Comparison of ENCODE assay signal across 26 cellular contexts in genomic region chr4:182835006-182835740, GRCh38.
DNase-seq lines count a peak whose midpoint lies in the region; ATAC-seq and TF ChIP-seq lines count a peak whose summit lies in the region.
"Had no signal": no experiment of that assay in that cellular context is flagged by ENCODE, and none has a peak within 500 bp of the region (broad histone marks: within the 10 kb centered on the region; RNA-seq: fewer than 3 reads in every experiment).

No MANE protein-coding gene starts in this region.

- H3K9me3 Mint-ChIP-seq in endodermal cell = peaks cover 6% of the 10 kb centered on the region
- H3K9me3 Mint-ChIP-seq: activated naive CD8-positive, alpha-beta T cell treated with anti-CD3 and anti-CD28 coated beads, Interleukin-2, amount 50 U/mL, for 24 hours; dendritic cell treated with granulocyte-macrophage colony-stimulating factor and Interleukin-4, amounts not matched to agents 40 ng/mL and 50 ng/mL, for 4 days; T-helper 2 cell treated with Interferon-gamma antibody and Interleukin-4, amounts not matched to agents 5 μg/mL and 100 μg/mL, for 36 hours had no signal

- H3K36me3 Mint-ChIP-seq in endodermal cell (ENCODE audit: low read depth) = no peaks in the 10 kb centered on the region
- H3K36me3 Mint-ChIP-seq: CD4-positive, alpha-beta memory T cell had no signal

- no peaks in the 10 kb centered on the region for H3K9me3 ChIP-seq in endodermal cell (ENCODE audit: control insufficient read depth, low read length)
- H3K9me3 ChIP-seq: esophagus squamous epithelium, MG63, suprapubic skin had no signal

- intact Hi-C loops in posterior vena cava (cut with DNase I) = no loop called here

- no peak overlapping the region for H3K4me3 ChIP-seq in endodermal cell (ENCODE audit: low read length)
- H3K4me3 ChIP-seq: esophagus squamous epithelium, MG63, suprapubic skin had no signal

- peak; percentile 67 for TF ChIP-seq CTCF in endodermal cell (conservative IDR thresholded peaks at IDR 0.05)

- H3K4me1 Mint-ChIP-seq in endodermal cell = peaks cover under 1% of the 10 kb centered on the region
- H3K4me1 Mint-ChIP-seq: activated naive CD8-positive, alpha-beta T cell treated with anti-CD3 and anti-CD28 coated beads, Interleukin-2, amount 50 U/mL, for 24 hours; CD4-positive, alpha-beta memory T cell had no signal

- 78 to 83% methylated on average over 23 to 26 of the region's 26 CpGs for WGBS in endodermal cell (ENCODE audit: insufficient coverage in 1 of 2, insufficient read length in 1 of 2), 2 experiments

- no peak overlapping the region for H3K27ac Mint-ChIP-seq in endodermal cell
- H3K27ac Mint-ChIP-seq: activated naive CD8-positive, alpha-beta T cell treated with anti-CD3 and anti-CD28 coated beads, Interleukin-2, amount 50 U/mL, for 24 hours; dendritic cell treated with granulocyte-macrophage colony-stimulating factor and Interleukin-4, amounts not matched to agents 40 ng/mL and 50 ng/mL, for 4 days; naive thymus-derived CD8-positive, alpha-beta T cell; T-helper 2 cell treated with Interferon-gamma antibody and Interleukin-4, amounts not matched to agents 5 μg/mL and 100 μg/mL, for 36 hours had no signal

- H3K4me1 ChIP-seq in endodermal cell (ENCODE audit: control insufficient read depth, insufficient read depth, low read length) = no peaks in the 10 kb centered on the region
- H3K4me1 ChIP-seq: esophagus squamous epithelium, foreskin keratinocyte, suprapubic skin had no signal

- H3K27me3 ChIP-seq in endodermal cell (ENCODE audit: control insufficient read depth, insufficient read depth, low read length, poor library complexity, severe bottlenecking) = peaks cover 7% of the 10 kb centered on the region
- H3K27me3 ChIP-seq: MG63, suprapubic skin had no signal

- no peak for ATAC-seq in HG02884 (IDR thresholded peaks at IDR 0.05; ENCODE audit: unreplicated experiment)
- ATAC-seq: activated naive CD8-positive, alpha-beta T cell treated with anti-CD3 and anti-CD28 coated beads, Interleukin-2, amount 50 U/mL, for 24 hours; foreskin keratinocyte; naive thymus-derived CD8-positive, alpha-beta T cell had no signal

- no peak overlapping the region for H3K4me3 Mint-ChIP-seq in endodermal cell
- H3K4me3 Mint-ChIP-seq: activated naive CD8-positive, alpha-beta T cell treated with anti-CD3 and anti-CD28 coated beads, Interleukin-2, amount 50 U/mL, for 24 hours; CD4-positive, alpha-beta memory T cell; dendritic cell treated with granulocyte-macrophage colony-stimulating factor and Interleukin-4, amounts not matched to agents 40 ng/mL and 50 ng/mL, for 4 days; naive thymus-derived CD8-positive, alpha-beta T cell; T-helper 2 cell treated with Interferon-gamma antibody and Interleukin-4, amounts not matched to agents 5 μg/mL and 100 μg/mL, for 36 hours had no signal

- no peak overlapping the region for H3K9ac ChIP-seq in endodermal cell (ENCODE audit: extremely low read depth, low read length, poor library complexity, severe bottlenecking)

- TF ChIP-seq RAD21 in Ishikawa (IDR thresholded peaks at IDR 0.05; ENCODE audit: low read depth) = peak; percentile 15; the same call in 1 of the 2 replicates

- H3K27me3 Mint-ChIP-seq in endodermal cell (ENCODE audit: insufficient read depth) = peaks cover 22% of the 10 kb centered on the region

- DNase-seq in NCI-H524 (lab: John Stamatoyannopoulos, UW) (peak; percentile 8 to 26), NCI-H524 treated with DMSO at 0.1 percent for 48 hours (lab: John Stamatoyannopoulos, UW) (no peak), endodermal cell (peak; percentile 72), posterior vena cava (ENCODE audit: low spot score) (peak; percentile 67), NOMO-1 treated with DMSO at 0.1 percent for 48 hours (lab: John Stamatoyannopoulos, UW; ENCODE audit: unreplicated experiment) (no peak)
- no peak for DNase-seq in effector CD8-positive, alpha-beta T cell (lab: John Stamatoyannopoulos, UW)
- DNase-seq: activated CD4-positive, alpha-beta T cell treated with anti-CD3 and anti-CD28 coated beads for 4 hours; activated naive CD8-positive, alpha-beta T cell treated with anti-CD3 and anti-CD28 coated beads, Interleukin-2, amount 50 U/mL, for 24 hours; AML-193; CD4-positive, alpha-beta memory T cell; esophagus squamous epithelium; foreskin keratinocyte; KG1; kidney; MG63; naive thymus-derived CD8-positive, alpha-beta T cell; NCI-H1105 treated with DMSO at 0.1 percent for 48 hours; NCI-H2029 treated with DMSO at 0.1 percent for 48 hours; NCI-H69; SIG-M5; stimulated activated naive CD4-positive, alpha-beta T cell treated with Interleukin-2 at 50 U/mL for 16 hours had no signal

- H3K27ac ChIP-seq in endodermal cell (ENCODE audit: low read depth, low read length) = no peak overlapping the region
- H3K27ac ChIP-seq: esophagus squamous epithelium, foreskin keratinocyte, suprapubic skin had no signal

- no peak for TF ChIP-seq EP300 in Ishikawa (IDR thresholded peaks at IDR 0.05; ENCODE audit: borderline replicate concordance)

- H3K36me3 ChIP-seq in endodermal cell (ENCODE audit: control insufficient read depth, insufficient read depth, low read length) = no peaks in the 10 kb centered on the region
- H3K36me3 ChIP-seq: esophagus squamous epithelium, MG63, suprapubic skin had no signal

TF ChIP-seq in Ishikawa, 13 proteins besides CTCF, POLR2A, EP300 and RAD21:
- TF ChIP-seq USF1 (IDR thresholded peaks at IDR 0.05) (no peak), TCF12 (IDR thresholded peaks at IDR 0.05; ENCODE audit: low read depth) (no peak), NFIC (IDR thresholded peaks at IDR 0.05) (no peak), TEAD4 (IDR thresholded peaks at IDR 0.05) (no peak), TAF1 (IDR thresholded peaks at IDR 0.05; ENCODE audit: low read depth) (no peak), FOXM1 (IDR thresholded peaks at IDR 0.05; ENCODE audit: borderline replicate concordance, low read depth) (no peak), EGR1 (IDR thresholded peaks at IDR 0.05) (no peak), CEBPB (IDR thresholded peaks at IDR 0.05) (no peak), REST (IDR thresholded peaks at IDR 0.05; ENCODE audit: low read depth) (no peak), YY1 (IDR thresholded peaks at IDR 0.05; ENCODE audit: low read depth) (no peak), MAX (IDR thresholded peaks at IDR 0.05) (no peak), CREB1 (IDR thresholded peaks at IDR 0.05; ENCODE audit: low read depth) (no peak), ZBTB7A (IDR thresholded peaks at IDR 0.05; ENCODE audit: low read depth) (no peak)

Comparison
In these comparisons a context has a peak if more than half of its experiments do, and no peak if none do; other contexts are left out.
1. DNase-seq: peak in NCI-H524 (2 of 2), endodermal cell (single experiment) and posterior vena cava (single experiment); none in NCI-H524 treated with DMSO at 0.1 percent for 48 hours (single experiment), effector CD8-positive, alpha-beta T cell (single experiment) and NOMO-1 treated with DMSO at 0.1 percent for 48 hours (single experiment).